In the genomic region with DNA sequence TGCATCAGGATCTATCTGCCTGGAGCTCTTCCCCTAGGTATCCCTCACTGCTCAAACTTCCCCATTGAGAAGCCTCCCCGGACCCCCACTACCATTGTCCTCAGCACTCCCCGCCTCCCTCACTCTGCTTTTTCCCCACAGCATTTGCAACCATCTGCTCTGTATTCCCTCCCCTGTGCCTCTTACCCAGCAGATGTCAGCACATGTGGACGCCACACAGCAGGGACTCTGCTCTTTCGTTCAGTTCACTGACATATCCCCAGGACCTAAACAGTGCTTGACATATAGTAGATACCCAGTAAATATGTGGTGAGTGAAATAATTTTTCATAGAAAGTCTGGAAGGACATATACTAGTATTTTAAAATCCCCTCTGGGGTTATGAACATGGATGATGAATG, we compare ENCODE assay signal across 26 cellular contexts. TPM values are rescaled to one million over a fixed set of nuclear protein-coding genes. Genes with fewer than 3 reads are reported as not detected.
DNase-seq lines count a peak whose midpoint lies in the region; ATAC-seq, FAIRE-seq and TF ChIP-seq lines count a peak whose summit lies in the region.
"Had no signal": no experiment of that assay in that cellular context is flagged by ENCODE, and none has a peak within 500 bp of the region (broad histone marks: within the 10 kb centered on the region; RNA-seq: fewer than 3 reads in every experiment).

No MANE protein-coding gene starts in this region.

- peaks cover 0 to 23% of the 10 kb centered on the region in 2 experiments; a peak in 3 of 4 replicates for H3K36me3 ChIP-seq in GM12878 (ENCODE audit: control insufficient read depth in 2 of 2, insufficient read depth in 2 of 2, low read length in 1 of 2)
- H3K36me3 ChIP-seq: prostate gland had no signal

- WGBS in GM12878 (ENCODE audit: insufficient coverage, insufficient replicate concordance, low lambda C conversion rate, missing lambda C conversion rate) = 84% methylated on average over 4 of the region's 4 CpGs

- H3K27me3 ChIP-seq in GM12878 (replicated peaks in 1 of 2; ENCODE audit: control insufficient read depth in 2 of 2, insufficient read depth in 2 of 2, low read length in 1 of 2) = no peaks in the 10 kb centered on the region
- H3K27me3 ChIP-seq: neutrophil, upper lobe of right lung had no signal

- peaks cover 2% of the 10 kb centered on the region for H3K79me2 ChIP-seq in GM12878 (ENCODE audit: control insufficient read depth, insufficient read depth, low read length)

- no TSS peak for BruUV-seq in GM12878 (replicated peaks; lab: Mats Ljungman, UMichigan)

- H3K4me1 ChIP-seq in GM12878 (ENCODE audit: control insufficient read depth, insufficient read depth, low read length) = peaks cover 4% of the 10 kb centered on the region
- H3K4me1 ChIP-seq: prostate gland, upper lobe of right lung had no signal

- H3K4me2 ChIP-seq in GM12878 (ENCODE audit: control insufficient read depth, insufficient read depth) = no peak overlapping the region

- TF ChIP-seq POLR2A in GM12878 (IDR thresholded peaks at IDR 0.05; ENCODE audit: low read depth, low read length) = no peak

- H3K9me3 ChIP-seq in GM12878 (replicated peaks; ENCODE audit: control insufficient read depth, insufficient read depth, low read length) = no peaks in the 10 kb centered on the region
- H3K9me3 ChIP-seq: neutrophil, prostate gland, upper lobe of right lung had no signal

- ATAC-seq in activated T-cell treated with anti-CD3 and anti-CD28 coated beads, Interleukin-2, amount 50 U/mL, for 4 hours = no peak
- ATAC-seq in GM12878 (no peak), HG02970 (IDR thresholded peaks at IDR 0.05; ENCODE audit: low FRiP score, unreplicated experiment) (no peak)
- ATAC-seq: activated CD8-positive, alpha-beta T cell treated with anti-CD3 and anti-CD28 coated beads for 36 hours; upper lobe of right lung had no signal

- no peaks in the 10 kb centered on the region for H3K27me3 Mint-ChIP-seq in activated T-cell treated with anti-CD3 and anti-CD28 coated beads, Interleukin-2, amount 50 U/mL, for 24 hours
- no peaks in the 10 kb centered on the region for H3K27me3 Mint-ChIP-seq in activated T-cell treated with anti-CD3 and anti-CD28 coated beads, Interleukin-2, amount 50 U/mL, for 4 hours (ENCODE audit: low read depth)
- no peaks in the 10 kb centered on the region for H3K27me3 Mint-ChIP-seq in progenitor cell of endocrine pancreas
- H3K27me3 Mint-ChIP-seq: activated CD8-positive, alpha-beta T cell treated with anti-CD3 and anti-CD28 coated beads for 36 hours had no signal

- SMC1A ChIA-PET in GM12878 (lab: Charles Lee; ENCODE audit: uncharacterized antibody, unreplicated experiment) = interaction anchor here (0.6 to 1.9 kb wide), 3 partner anchors 18 to 74 kb away, joined by 3 to 7 read pairs (median 3); no protein-coding TSS in a partner anchor

- no peak for FAIRE-seq in GM12878 (lab: Jason Lieb, UNC)
- FAIRE-seq: A204.1, GM12892, islet of Langerhans had no signal

- CTCF ChIA-PET in GM12878 (lab: Yijun Ruan, JAX) = interaction anchor here (0.8 kb wide), 1 partner anchor 25 kb away, joined by 3 read pairs; no protein-coding TSS in a partner anchor

- TF ChIP-seq CTCF in GM12878 (IDR thresholded peaks at IDR 0.05 in 2 of 3, conservative IDR thresholded peaks at IDR 0.05 in 1 of 3; ENCODE audit: control insufficient read depth in 2 of 3, extremely low read depth in 1 of 3, insufficient read depth in 1 of 3, low read depth in 3 of 3, low read length in 3 of 3) = no peak
- no peak for TF ChIP-seq CTCF in progenitor cell of endocrine pancreas (IDR thresholded peaks at IDR 0.05; ENCODE audit: unreplicated experiment)

- no peaks in the 10 kb centered on the region for H3K4me1 Mint-ChIP-seq in activated T-cell treated with anti-CD3 and anti-CD28 coated beads, Interleukin-2, amount 50 U/mL, for 24 hours (ENCODE audit: low read depth)
- H3K4me1 Mint-ChIP-seq in activated T-cell treated with anti-CD3 and anti-CD28 coated beads, Interleukin-2, amount 50 U/mL, for 4 hours (ENCODE audit: low read depth) = no peaks in the 10 kb centered on the region
- peaks cover 2% of the 10 kb centered on the region for H3K4me1 Mint-ChIP-seq in progenitor cell of endocrine pancreas (ENCODE audit: low read depth)

- TF ChIP-seq EP300 in GM12878 (IDR thresholded peaks at IDR 0.05; ENCODE audit: borderline replicate concordance in 1 of 2, control insufficient read depth in 1 of 2, low read depth in 2 of 2, low read length in 2 of 2) = no peak

- in situ Hi-C loops in GM12878 (cut with MboI) = no loop called here

- H3K9me3 Mint-ChIP-seq in activated T-cell treated with anti-CD3 and anti-CD28 coated beads, Interleukin-2, amount 50 U/mL, for 24 hours = no peaks in the 10 kb centered on the region
- no peaks in the 10 kb centered on the region for H3K9me3 Mint-ChIP-seq in activated T-cell treated with anti-CD3 and anti-CD28 coated beads, Interleukin-2, amount 50 U/mL, for 4 hours
- no peaks in the 10 kb centered on the region for H3K9me3 Mint-ChIP-seq in progenitor cell of endocrine pancreas (ENCODE audit: low read depth)
- H3K9me3 Mint-ChIP-seq: activated CD8-positive, alpha-beta T cell treated with anti-CD3 and anti-CD28 coated beads for 36 hours had no signal

- POLR2A ChIA-PET in GM12878 (lab: Charles Lee) = interaction anchor here (0.7 to 1.4 kb wide), 2 partner anchors 11 to 36 kb away, joined by 3 read pairs; no protein-coding TSS in a partner anchor

- H3K27ac Mint-ChIP-seq in activated T-cell treated with anti-CD3 and anti-CD28 coated beads, Interleukin-2, amount 50 U/mL, for 24 hours = peak overlapping the region; percentile 71
- peak overlapping the region; percentile 35 for H3K27ac Mint-ChIP-seq in progenitor cell of endocrine pancreas
- H3K27ac Mint-ChIP-seq: activated CD8-positive, alpha-beta T cell treated with anti-CD3 and anti-CD28 coated beads for 36 hours had no signal

- H3K4me3 Mint-ChIP-seq in activated T-cell treated with anti-CD3 and anti-CD28 coated beads, Interleukin-2, amount 50 U/mL, for 24 hours = no peak overlapping the region
- H3K4me3 Mint-ChIP-seq in activated T-cell treated with anti-CD3 and anti-CD28 coated beads, Interleukin-2, amount 50 U/mL, for 4 hours = no peak overlapping the region
- H3K4me3 Mint-ChIP-seq in progenitor cell of endocrine pancreas (ENCODE audit: low read depth) = no peak overlapping the region
- H3K4me3 Mint-ChIP-seq: activated CD8-positive, alpha-beta T cell treated with anti-CD3 and anti-CD28 coated beads for 36 hours had no signal

- RAD21 ChIA-PET in GM12878 (lab: Charles Lee; ENCODE audit: unreplicated experiment) = interaction anchor here (0.6 to 1.1 kb wide), 2 partner anchors 11 to 370 kb away, joined by 3 read pairs; no protein-coding TSS in a partner anchor

- H2AFZ ChIP-seq in GM12878 (ENCODE audit: control insufficient read depth, low read depth, low read length) = no peak overlapping the region

- H3K27ac ChIP-seq in GM12878 (ENCODE audit: control insufficient read depth, insufficient read depth) = no peak overlapping the region
- no peak overlapping the region for H3K27ac ChIP-seq in caudate nucleus (ENCODE audit: low read depth, low read length)
- H3K27ac ChIP-seq: neutrophil, prostate gland, upper lobe of right lung had no signal

- H3K9ac ChIP-seq in GM12878 (ENCODE audit: control insufficient read depth, insufficient read depth, low read length) = no peak overlapping the region

- no peaks in the 10 kb centered on the region for H4K20me1 ChIP-seq in GM12878 (ENCODE audit: control insufficient read depth, insufficient read depth)

- TF ChIP-seq RAD21 in GM12878 (IDR thresholded peaks at IDR 0.05; ENCODE audit: insufficient read depth, low read depth, low read length) = no peak

- intact Hi-C loops in GM12878 (cut with micrococcal nuclease; ENCODE audit: unreplicated experiment) = no loop called here

- no peak overlapping the region for H3K4me3 ChIP-seq in GM12878
- H3K4me3 ChIP-seq: prostate gland, upper lobe of right lung had no signal

- H3K36me3 Mint-ChIP-seq in activated T-cell treated with anti-CD3 and anti-CD28 coated beads, Interleukin-2, amount 50 U/mL, for 24 hours (ENCODE audit: low read depth) = peaks cover 49% of the 10 kb centered on the region
- peaks cover 27% of the 10 kb centered on the region for H3K36me3 Mint-ChIP-seq in activated T-cell treated with anti-CD3 and anti-CD28 coated beads, Interleukin-2, amount 50 U/mL, for 4 hours (ENCODE audit: insufficient read depth)
- H3K36me3 Mint-ChIP-seq in progenitor cell of endocrine pancreas (ENCODE audit: insufficient read depth) = peaks cover 13% of the 10 kb centered on the region

- no peak for DNase-seq in activated T-cell treated with anti-CD3 and anti-CD28 coated beads, Interleukin-2, amount 50 U/mL, for 24 hours
- no peak for DNase-seq in activated T-cell treated with anti-CD3 and anti-CD28 coated beads, Interleukin-2, amount 50 U/mL, for 4 hours
- peak; percentile 60 for DNase-seq in DMS 273 treated with DMSO at 0.1 percent for 48 hours (lab: John Stamatoyannopoulos, UW)
- no peak for DNase-seq in GM12878 (ENCODE audit: low read depth, low spot score)
- DNase-seq in progenitor cell of endocrine pancreas (ENCODE audit: low spot score, unreplicated experiment) = no peak
- no peak for DNase-seq in caudate nucleus (lab: John Stamatoyannopoulos, UW)
- DNase-seq in ureter (ENCODE audit: low spot score) = no peak
- DNase-seq: activated CD8-positive, alpha-beta T cell treated with anti-CD3 and anti-CD28 coated beads for 36 hours; activated gamma-delta T cell; amniotic stem cell; COR-L47; dermis blood vessel endothelial cell; H7; NCI-H1092; NCI-H1930; NCI-H226; NCI-H774; substantia nigra; T1000; upper lobe of right lung had no signal

RNA-seq across cellular contexts. Expression of a gene that starts 36.4 kb away (rescaled TPM):
- total RNA-seq in activated T-cell treated with anti-CD3 and anti-CD28 coated beads, Interleukin-2, amount 50 U/mL, for 4 hours = 10 to 100 TPM; 13.2 to 14.2 (median 14.0) TPM
- 113 and 119 TPM in 2 replicates for total RNA-seq in GM12878 (2013; cell fraction: nucleolus; rRNA removed)
- total RNA-seq in GM12878 (2014; rRNA removed) (17.5 and 26.9 TPM in 2 replicates), GM12878 (2014; rRNA removed; fragmentation: Illumina TruSeq; extraction: Trizol) (18.8 and 21.1 TPM in 2 replicates), GM12878 (2021) (19.7 and 19.8 TPM in 2 replicates), progenitor cell of endocrine pancreas (37.6 and 37.8 TPM in 2 replicates), ureter (36.5 TPM)
- polyA plus RNA-seq in GM12878 (2011; ENCODE audit: low read depth) = 16.5 TPM
- polyA plus RNA-seq in GM12878 (2011; rRNA removed) (65.3 and 88.6 TPM in 2 replicates), GM12878 (2014; fragmentation: Illumina TruSeq; extraction: Trizol) (21.5 and 27.7 TPM in 2 replicates), GM12878 (2014; fragmentation: Nextera tagmentation; extraction: Ambion mirVana) (10 to 100 TPM; 71.6 to 84.1 TPM), GM12878 (2014; rRNA removed) (16.4 and 24.2 TPM in 2 replicates), GM12878 (2016; fragmentation: Nextera tagmentation; extraction: Ambion mirVana) (10 to 100 TPM; 58.5 to 63.5 TPM)
- 23.4 and 24.3 TPM in 2 replicates for polyA plus RNA-seq in GM12878 (2011; cell fraction: cytosol; rRNA removed)
- 39.6 and 44.4 TPM in 2 replicates for polyA plus RNA-seq in GM12878 (2011; cell fraction: nucleus; rRNA removed)
- 18.8 and 28.7 TPM in 2 replicates for polyA plus RNA-seq in GM12878 (2012)
- 24.1 and 34.1 TPM in 2 replicates for polyA minus RNA-seq in GM12878 (2011; rRNA and poly(A)+ RNA removed)
- 12.8 and 16.2 TPM in 2 replicates for polyA minus RNA-seq in GM12878 (2011; cell fraction: cytosol; rRNA and poly(A)+ RNA removed)
- 42.1 and 60.4 TPM in 2 replicates for polyA minus RNA-seq in GM12878 (2011; cell fraction: nucleus; rRNA and poly(A)+ RNA removed)

RNA-seq across cellular contexts. Expression of a gene that starts 36.6 kb away (rescaled TPM):
- 1 to 10 TPM; 7.4 to 9.0 (median 8.9) TPM for total RNA-seq in activated T-cell treated with anti-CD3 and anti-CD28 coated beads, Interleukin-2, amount 50 U/mL, for 4 hours
- 24.2 and 26.8 TPM in 2 replicates for total RNA-seq in GM12878 (2013; cell fraction: nucleolus; rRNA removed)
- 5.3 and 8.4 TPM in 2 replicates for total RNA-seq in GM12878 (2014; rRNA removed)
- 7.3 and 8.4 TPM in 2 replicates for total RNA-seq in GM12878 (2014; rRNA removed; fragmentation: Illumina TruSeq; extraction: Trizol)
- total RNA-seq in GM12878 (2021) = 6.9 and 7.3 TPM in 2 replicates
- polyA plus RNA-seq in GM12878 (2011; ENCODE audit: low read depth) = 7.3 TPM
- polyA plus RNA-seq in GM12878 (2011; rRNA removed) = 12.7 and 21.2 TPM in 2 replicates
- 2.6 and 4.1 TPM in 2 replicates for polyA plus RNA-seq in GM12878 (2011; cell fraction: cytosol; rRNA removed)
- 3.7 and 4.0 TPM in 2 replicates for polyA plus RNA-seq in GM12878 (2011; cell fraction: nucleus; rRNA removed)
- 8.1 and 11.8 TPM in 2 replicates for polyA plus RNA-seq in GM12878 (2012)
- 9.4 and 12.2 TPM in 2 replicates for polyA plus RNA-seq in GM12878 (2014; fragmentation: Illumina TruSeq; extraction: Trizol)
- polyA plus RNA-seq in GM12878 (2014; fragmentation: Nextera tagmentation; extraction: Ambion mirVana) = 10 to 100 TPM; 27.2 to 31.1 TPM
- 3.6 and 6.2 TPM in 2 replicates for polyA plus RNA-seq in GM12878 (2014; rRNA removed)
- 10 to 100 TPM; 18.8 to 22.0 TPM for polyA plus RNA-seq in GM12878 (2016; fragmentation: Nextera tagmentation; extraction: Ambion mirVana)
- 3.3 and 3.9 TPM in 2 replicates for polyA minus RNA-seq in GM12878 (2011; rRNA and poly(A)+ RNA removed)
- 1.0 and 2.1 TPM in 2 replicates for polyA minus RNA-seq in GM12878 (2011; cell fraction: cytosol; rRNA and poly(A)+ RNA removed)
- 4.4 and 6.9 TPM in 2 replicates for polyA minus RNA-seq in GM12878 (2011; cell fraction: nucleus; rRNA and poly(A)+ RNA removed)
- total RNA-seq in progenitor cell of endocrine pancreas = 20.3 and 22.9 TPM in 2 replicates
- 16.9 TPM for total RNA-seq in ureter

RNA-seq across cellular contexts. Expression of a gene that starts 38.0 kb away (rescaled TPM):
- 1 to 10 TPM; 3.6 to 4.8 (median 4.0) TPM for total RNA-seq in activated T-cell treated with anti-CD3 and anti-CD28 coated beads, Interleukin-2, amount 50 U/mL, for 4 hours
- 14.5 and 16.0 TPM in 2 replicates for total RNA-seq in GM12878 (2013; cell fraction: nucleolus; rRNA removed)
- 7.5 and 8.8 TPM in 2 replicates for total RNA-seq in GM12878 (2014; rRNA removed)
- 7.9 and 8.3 TPM in 2 replicates for total RNA-seq in GM12878 (2014; rRNA removed; fragmentation: Illumina TruSeq; extraction: Trizol)
- 6.8 and 8.9 TPM in 2 replicates for total RNA-seq in GM12878 (2021)
- 5.3 TPM for polyA plus RNA-seq in GM12878 (2011; ENCODE audit: low read depth)
- polyA plus RNA-seq in GM12878 (2011; rRNA removed) = 8.2 and 9.4 TPM in 2 replicates
- 8.1 and 8.3 TPM in 2 replicates for polyA plus RNA-seq in GM12878 (2011; cell fraction: cytosol; rRNA removed)
- polyA plus RNA-seq in GM12878 (2011; cell fraction: nucleus; rRNA removed) = 9.7 and 10.9 TPM in 2 replicates
- 7.6 and 9.1 TPM in 2 replicates for polyA plus RNA-seq in GM12878 (2012)
- 8.6 and 9.0 TPM in 2 replicates for polyA plus RNA-seq in GM12878 (2014; fragmentation: Illumina TruSeq; extraction: Trizol)
- 1 to 10 TPM; 2.7 to 3.9 TPM for polyA plus RNA-seq in GM12878 (2014; fragmentation: Nextera tagmentation; extraction: Ambion mirVana)
- polyA plus RNA-seq in GM12878 (2014; rRNA removed) = 5.9 and 6.4 TPM in 2 replicates
- polyA plus RNA-seq in GM12878 (2016; fragmentation: Nextera tagmentation; extraction: Ambion mirVana) = 1 to 10 TPM; 5.4 to 6.7 TPM
- 8.4 and 9.1 TPM in 2 replicates for polyA minus RNA-seq in GM12878 (2011; rRNA and poly(A)+ RNA removed)
- 4.2 and 6.7 TPM in 2 replicates for polyA minus RNA-seq in GM12878 (2011; cell fraction: cytosol; rRNA and poly(A)+ RNA removed)
- polyA minus RNA-seq in GM12878 (2011; cell fraction: nucleus; rRNA and poly(A)+ RNA removed) = 6.5 and 9.8 TPM in 2 replicates
- total RNA-seq in progenitor cell of endocrine pancreas = 5.1 and 7.4 TPM in 2 replicates
- 10.1 TPM for total RNA-seq in ureter

RNA-seq across cellular contexts. Expression of a gene that starts 38.1 kb away (rescaled TPM):
- 10 to 100 TPM in 2 of 3 donors, 1 to 10 TPM in 1; 9.8 to 11.9 (median 11.0) TPM for total RNA-seq in activated T-cell treated with anti-CD3 and anti-CD28 coated beads, Interleukin-2, amount 50 U/mL, for 4 hours
- 132 and 135 TPM in 2 replicates for total RNA-seq in GM12878 (2013; cell fraction: nucleolus; rRNA removed)
- total RNA-seq in GM12878 (2014; rRNA removed) (23.6 and 26.9 TPM in 2 replicates), GM12878 (2014; rRNA removed; fragmentation: Illumina TruSeq; extraction: Trizol) (30.9 and 32.2 TPM in 2 replicates), GM12878 (2021) (25.6 and 28.3 TPM in 2 replicates), progenitor cell of endocrine pancreas (39.9 and 40.7 TPM in 2 replicates), ureter (124 TPM)
- 26.9 TPM for polyA plus RNA-seq in GM12878 (2011; ENCODE audit: low read depth)
- polyA plus RNA-seq in GM12878 (2011; rRNA removed) (79.6 and 87.5 TPM in 2 replicates), GM12878 (2014; fragmentation: Illumina TruSeq; extraction: Trizol) (39.3 and 43.3 TPM in 2 replicates), GM12878 (2014; fragmentation: Nextera tagmentation; extraction: Ambion mirVana) (10 to 100 TPM; 11.7 to 12.2 TPM), GM12878 (2014; rRNA removed) (24.0 and 25.7 TPM in 2 replicates), GM12878 (2016; fragmentation: Nextera tagmentation; extraction: Ambion mirVana) (1 to 10 TPM; 4.6 to 6.0 TPM)
- 38.2 and 51.3 TPM in 2 replicates for polyA plus RNA-seq in GM12878 (2011; cell fraction: cytosol; rRNA removed)
- polyA plus RNA-seq in GM12878 (2011; cell fraction: nucleus; rRNA removed) = 113 and 146 TPM in 2 replicates
- 48.1 and 55.1 TPM in 2 replicates for polyA plus RNA-seq in GM12878 (2012)
- polyA minus RNA-seq in GM12878 (2011; rRNA and poly(A)+ RNA removed) = 45.8 and 52.7 TPM in 2 replicates
- 14.4 and 17.3 TPM in 2 replicates for polyA minus RNA-seq in GM12878 (2011; cell fraction: cytosol; rRNA and poly(A)+ RNA removed)
- 60.0 and 84.1 TPM in 2 replicates for polyA minus RNA-seq in GM12878 (2011; cell fraction: nucleus; rRNA and poly(A)+ RNA removed)
